In genomic region chr1:45230537-45230936, GRCh38 we compare ENCODE assay signal across 15 cellular contexts. TPM values are rescaled to one million over a fixed set of nuclear protein-coding genes. Genes with fewer than 3 reads are reported as not detected.
A peak's percentile ranks its signal among the peaks of the same experiment; 100 is the strongest.
DNase-seq lines count a peak whose midpoint lies in the region; ATAC-seq, FAIRE-seq and TF ChIP-seq lines count a peak whose summit lies in the region.
"Had no signal": no experiment of that assay in that cellular context is flagged by ENCODE, and none has a peak within 500 bp of the region (broad histone marks: within the 10 kb centered on the region; RNA-seq: fewer than 3 reads in every experiment).

No MANE protein-coding gene starts in this region.

- CTCF ChIA-PET in activated CD8-positive, alpha-beta memory T cell treated with anti-CD3 and anti-CD28 coated beads, Interleukin-2, amount 10 ng/mL, durations not matched to agents 7 days and 5 days (lab: Charles Lee) = no interaction called here

- H3K36me3 Mint-ChIP-seq in activated CD8-positive, alpha-beta memory T cell treated with anti-CD3 and anti-CD28 coated beads, Interleukin-2, amount 10 ng/mL, durations not matched to agents 7 days and 5 days = no peaks in the 10 kb centered on the region

- DNase-seq in NCI-H2196 (lab: John Stamatoyannopoulos, UW; ENCODE audit: unreplicated experiment) = peak; percentile 7
- DNase-seq in NCI-H2196 treated with DMSO at 0.1 percent for 48 hours (lab: John Stamatoyannopoulos, UW; ENCODE audit: unreplicated experiment) = no peak
- peak; percentile 30 for DNase-seq in bronchial epithelial cell (ENCODE audit: low read depth)
- DNase-seq in mucosa of gallbladder (ENCODE audit: low spot score) = peak; percentile 12
- DNase-seq in activated CD8-positive, alpha-beta memory T cell treated with anti-CD3 and anti-CD28 coated beads, Interleukin-2, amount 10 ng/mL, durations not matched to agents 7 days and 5 days = no peak
- no peak for DNase-seq in NCI-H1092 (lab: John Stamatoyannopoulos, UW)
- DNase-seq: DMS79 treated with DMSO at 0.1 percent for 48 hours, NCI-H524, tibial artery had no signal

- peaks cover 2% of the 10 kb centered on the region for H3K27me3 Mint-ChIP-seq in activated CD8-positive, alpha-beta memory T cell treated with anti-CD3 and anti-CD28 coated beads, Interleukin-2, amount 10 ng/mL, durations not matched to agents 7 days and 5 days

- no peaks in the 10 kb centered on the region for H3K4me1 Mint-ChIP-seq in activated CD8-positive, alpha-beta memory T cell treated with anti-CD3 and anti-CD28 coated beads, Interleukin-2, amount 10 ng/mL, durations not matched to agents 7 days and 5 days
- H3K4me1 Mint-ChIP-seq: nephron had no signal

- H3K27me3 ChIP-seq in bronchial epithelial cell (ENCODE audit: control insufficient read depth, insufficient read depth, low read length) = no peaks in the 10 kb centered on the region
- H3K27me3 ChIP-seq: tibial artery had no signal

- no peak overlapping the region for H3K27ac Mint-ChIP-seq in activated CD8-positive, alpha-beta memory T cell treated with anti-CD3 and anti-CD28 coated beads, Interleukin-2, amount 10 ng/mL, durations not matched to agents 7 days and 5 days
- H3K27ac Mint-ChIP-seq: nephron had no signal

- H3K4me3 ChIP-seq in bronchial epithelial cell (ENCODE audit: low read depth, low read length) = no peak overlapping the region
- H3K4me3 ChIP-seq: tibial artery had no signal

- FAIRE-seq in bronchial epithelial cell (lab: Jason Lieb, UNC) = no peak
- FAIRE-seq: A204.1, GM18507, islet of Langerhans had no signal

- peak; percentile 22; the same call in 1 of the 2 replicates for TF ChIP-seq CTCF in LNCAP (IDR thresholded peaks at IDR 0.05)
- TF ChIP-seq CTCF in bronchial epithelial cell (IDR thresholded peaks at IDR 0.05; ENCODE audit: insufficient read depth, low read length, severe bottlenecking) = peak; percentile 49

- no peaks in the 10 kb centered on the region for H3K9me3 Mint-ChIP-seq in activated CD8-positive, alpha-beta memory T cell treated with anti-CD3 and anti-CD28 coated beads, Interleukin-2, amount 10 ng/mL, durations not matched to agents 7 days and 5 days (ENCODE audit: low read depth)

- no peak overlapping the region for H3K4me3 Mint-ChIP-seq in activated CD8-positive, alpha-beta memory T cell treated with anti-CD3 and anti-CD28 coated beads, Interleukin-2, amount 10 ng/mL, durations not matched to agents 7 days and 5 days
- H3K4me3 Mint-ChIP-seq: nephron had no signal

- H3K36me3 ChIP-seq in bronchial epithelial cell (ENCODE audit: control insufficient read depth, insufficient read depth, low read length) = no peaks in the 10 kb centered on the region
- H3K36me3 ChIP-seq: tibial artery had no signal

- ATAC-seq in activated CD8-positive, alpha-beta memory T cell treated with anti-CD3 and anti-CD28 coated beads, Interleukin-2, amount 10 ng/mL, durations not matched to agents 7 days and 5 days = no peak
- ATAC-seq in GM18867 (IDR thresholded peaks at IDR 0.05; ENCODE audit: unreplicated experiment) = no peak

RNA-seq across cellular contexts. Expression of gene ZSWIM5, which starts 24.1 kb away (rescaled TPM):
- total RNA-seq in bronchial epithelial cell (under 0.01 TPM in 2 replicates), mucosa of gallbladder (4.4 TPM)
- total RNA-seq in activated CD8-positive, alpha-beta memory T cell treated with anti-CD3 and anti-CD28 coated beads, Interleukin-2, amount 10 ng/mL, durations not matched to agents 7 days and 5 days = under 1 TPM; 0.47 to 0.64 TPM

Comparison
In these comparisons a context has a peak if more than half of its experiments do, and no peak if none do; other contexts are left out.
1. DNase-seq: peak in NCI-H2196 (single experiment), bronchial epithelial cell (single experiment) and mucosa of gallbladder (single experiment); none in NCI-H2196 treated with DMSO at 0.1 percent for 48 hours (single experiment), activated CD8-positive, alpha-beta memory T cell treated with anti-CD3 and anti-CD28 coated beads, Interleukin-2, amount 10 ng/mL, durations not matched to agents 7 days and 5 days (single experiment) and NCI-H1092 (single experiment).